Comparison of ENCODE assay signal across 10 cellular contexts in genomic region chrX:147550217-147550616, GRCh38.
DNase-seq lines count a peak whose midpoint lies in the region; FAIRE-seq and TF ChIP-seq lines count a peak whose summit lies in the region.
"Had no signal": no experiment of that assay in that cellular context is flagged by ENCODE, and none has a peak within 500 bp of the region (broad histone marks: within the 10 kb centered on the region; RNA-seq: fewer than 3 reads in every experiment).

No MANE protein-coding gene starts in this region.

- H3K4me3 Mint-ChIP-seq in neural progenitor cell, result no peak overlapping the region

- H3K27me3 ChIP-seq in Karpas-422 (ENCODE audit: low read length), result no peaks in the 10 kb centered on the region
- H3K27me3 ChIP-seq in neural progenitor cell, result no peaks in the 10 kb centered on the region

- H3K27ac Mint-ChIP-seq in neural progenitor cell, result no peak overlapping the region

- no peak for FAIRE-seq in GM12891 (lab: Jason Lieb, UNC)

- H3K27me3 Mint-ChIP-seq in neural progenitor cell (ENCODE audit: insufficient read depth, low read depth), result peaks cover 2% of the 10 kb centered on the region

- H3K4me2 ChIP-seq in Karpas-422 (ENCODE audit: low read depth, low read length, poor library complexity, severe bottlenecking), result no peak overlapping the region
- no peak overlapping the region for H3K4me2 ChIP-seq in neural progenitor cell

- H3K36me3 ChIP-seq in Karpas-422 (ENCODE audit: insufficient read depth, low read length) (no peaks in the 10 kb centered on the region), neural progenitor cell (no peaks in the 10 kb centered on the region)

- peak; percentile 68 for TF ChIP-seq CTCF in neural progenitor cell (IDR thresholded peaks at IDR 0.05)

- DNase-seq in SHP77 (lab: John Stamatoyannopoulos, UW), result peak; percentile 1 to 4
- DNase-seq in SHP77 treated with DMSO at 0.1 percent for 48 hours (lab: John Stamatoyannopoulos, UW), result no peak
- DNase-seq in Karpas-422, result peak; percentile 82
- peak; percentile 20 for DNase-seq in UCSD-AML1 (lab: John Stamatoyannopoulos, UW; ENCODE audit: unreplicated experiment)
- peak; percentile 50 for DNase-seq in neural progenitor cell (ENCODE audit: low spot score)
- DNase-seq in GM12891 (ENCODE audit: insufficient read length, low spot score), result no peak
- DNase-seq in GF-D8 (lab: John Stamatoyannopoulos, UW), result no peak
- no peak for DNase-seq in NCI-H2227 (lab: John Stamatoyannopoulos, UW; ENCODE audit: unreplicated experiment)
- DNase-seq: central memory CD4-positive, alpha-beta T cell; MV-4-11 had no signal

- H3K9me3 Mint-ChIP-seq in neural progenitor cell, result no peaks in the 10 kb centered on the region

- H4K20me1 ChIP-seq in Karpas-422 (ENCODE audit: insufficient read depth, low read depth, low read length) (no peaks in the 10 kb centered on the region), neural progenitor cell (ENCODE audit: low read depth) (no peaks in the 10 kb centered on the region)

- no peak for TF ChIP-seq POLR2A in GM12891 (IDR thresholded peaks at IDR 0.05; ENCODE audit: low read depth, low read length)

- no peaks in the 10 kb centered on the region for H3K36me3 Mint-ChIP-seq in neural progenitor cell

- no peaks in the 10 kb centered on the region for H3F3A ChIP-seq in neural progenitor cell (ENCODE audit: low read depth)

- H3K4me3 ChIP-seq in Karpas-422 (ENCODE audit: low read length) (no peak overlapping the region), neural progenitor cell (no peak overlapping the region)

- H3K9me2 ChIP-seq in Karpas-422 (replicated peaks; ENCODE audit: insufficient read depth, low read length), result no peaks in the 10 kb centered on the region

- H3K79me2 ChIP-seq in Karpas-422 (ENCODE audit: low read length) (no peaks in the 10 kb centered on the region), neural progenitor cell (ENCODE audit: low read depth) (no peaks in the 10 kb centered on the region)

- H3K27ac ChIP-seq in Karpas-422 (ENCODE audit: low read length), result no peak overlapping the region
- no peak overlapping the region for H3K27ac ChIP-seq in neural progenitor cell

- no peaks in the 10 kb centered on the region for H3K4me1 Mint-ChIP-seq in neural progenitor cell

- H3K9ac ChIP-seq in Karpas-422 (ENCODE audit: low read length) (no peak overlapping the region), neural progenitor cell (no peak overlapping the region)

- no peaks in the 10 kb centered on the region for H3K4me1 ChIP-seq in Karpas-422 (ENCODE audit: low read length)
- no peaks in the 10 kb centered on the region for H3K4me1 ChIP-seq in neural progenitor cell

- no peak overlapping the region for H2AFZ ChIP-seq in Karpas-422 (ENCODE audit: low read length)
- no peak overlapping the region for H2AFZ ChIP-seq in neural progenitor cell (replicated peaks)

- no peaks in the 10 kb centered on the region for H3K9me3 ChIP-seq in Karpas-422 (ENCODE audit: low read length)
- H3K9me3 ChIP-seq in neural progenitor cell (ENCODE audit: low read depth), result peaks cover 4% of the 10 kb centered on the region

TF ChIP-seq in GM12891, 5 proteins besides CTCF, POLR2A, EP300 and RAD21:
- TF ChIP-seq SPI1 (IDR thresholded peaks at IDR 0.05; ENCODE audit: low read depth, low read length) (no peak), POU2F2 (IDR thresholded peaks at IDR 0.05; ENCODE audit: low read depth, low read length) (no peak), PAX5 (IDR thresholded peaks at IDR 0.05; ENCODE audit: insufficient read depth, low read length, severe bottlenecking) (no peak), TAF1 (IDR thresholded peaks at IDR 0.05; ENCODE audit: low read depth, low read length) (no peak), POLR2AphosphoS5 (IDR thresholded peaks at IDR 0.05; ENCODE audit: low read depth, low read length) (no peak)

Comparison
In these comparisons a context has a peak if more than half of its experiments do, and no peak if none do; other contexts are left out.
1. DNase-seq: peak in SHP77 (2 of 2), Karpas-422 (single experiment), UCSD-AML1 (single experiment) and neural progenitor cell (single experiment); none in SHP77 treated with DMSO at 0.1 percent for 48 hours (single experiment), GM12891 (single experiment), GF-D8 (single experiment) and NCI-H2227 (single experiment).